ENCODE assay signal across 8 cellular contexts in the genomic region with DNA sequence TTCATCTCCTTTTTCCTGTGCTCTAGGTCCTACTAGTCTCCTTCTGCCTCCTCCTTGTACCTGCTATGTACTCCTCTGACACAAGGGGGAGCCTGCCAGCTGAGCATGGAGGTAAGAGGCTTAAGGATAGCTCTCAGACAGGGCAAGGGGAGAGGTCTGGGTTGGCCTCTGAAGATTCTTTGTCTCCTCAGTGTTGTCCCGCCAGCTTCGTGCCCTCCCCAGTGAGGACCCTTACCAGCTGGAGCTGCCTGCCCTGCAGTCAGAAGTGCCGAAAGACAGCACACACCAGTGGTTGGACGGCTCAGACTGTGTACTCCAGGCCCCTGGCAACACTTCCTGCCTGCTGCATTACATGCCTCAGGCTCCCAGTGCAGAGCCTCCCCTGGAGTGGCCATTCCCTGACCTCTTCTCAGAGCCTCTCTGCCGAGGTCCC. TPM values are rescaled to one million over a fixed set of nuclear protein-coding genes. Genes with fewer than 3 reads are reported as not detected.
DNase-seq lines count a peak whose midpoint lies in the region; ATAC-seq and TF ChIP-seq lines count a peak whose summit lies in the region.

No MANE protein-coding gene starts in this region.

- peak; percentile 75 for TF ChIP-seq CTCF in psoas muscle (IDR thresholded peaks at IDR 0.05)

- H3K9me3 ChIP-seq in Karpas-422 (ENCODE audit: low read length), result no peaks in the 10 kb centered on the region
- no peaks in the 10 kb centered on the region for H3K9me3 ChIP-seq in psoas muscle

- H3K27me3 ChIP-seq in Karpas-422 (ENCODE audit: low read length) (no peaks in the 10 kb centered on the region), psoas muscle (ENCODE audit: insufficient read depth in 3 of 3, low read length in 2 of 3) (no peaks in the 10 kb centered on the region)

- H3K79me2 ChIP-seq in Karpas-422 (ENCODE audit: low read length), result peaks cover 14% of the 10 kb centered on the region

- no peak overlapping the region for H3K4me2 ChIP-seq in Karpas-422 (ENCODE audit: low read depth, low read length, poor library complexity, severe bottlenecking)

- intact Hi-C loops in psoas muscle (cut with DNase I), result no loop called here

- no peak overlapping the region for H3K4me3 ChIP-seq in Karpas-422 (ENCODE audit: low read length)
- H3K4me3 ChIP-seq in psoas muscle, result no peak overlapping the region

- H2AFZ ChIP-seq in Karpas-422 (ENCODE audit: low read length), result no peak overlapping the region

- ATAC-seq in psoas muscle (peak in 2 of 4 donors; percentile 30 to 37), GM21723 (IDR thresholded peaks at IDR 0.05; ENCODE audit: unreplicated experiment) (no peak), GM19324 (IDR thresholded peaks at IDR 0.05; ENCODE audit: low FRiP score, unreplicated experiment) (no peak)

- no peaks in the 10 kb centered on the region for H4K20me1 ChIP-seq in Karpas-422 (ENCODE audit: insufficient read depth, low read depth, low read length)

- H3K4me1 ChIP-seq in Karpas-422 (ENCODE audit: low read length), result peaks cover 19% of the 10 kb centered on the region
- H3K4me1 ChIP-seq in psoas muscle, result peaks cover 11% of the 10 kb centered on the region

- WGBS in psoas muscle, 3 donors, result 31 to 48% (median 34%) methylated on average over 5 of the region's 5 CpGs

- H3K9ac ChIP-seq in Karpas-422 (ENCODE audit: low read length), result peak overlapping the region; percentile 30; the same call in 1 of the 2 replicates

- no peaks in the 10 kb centered on the region for H3K9me2 ChIP-seq in Karpas-422 (replicated peaks; ENCODE audit: insufficient read depth, low read length)

- peak; percentile 88 for DNase-seq in ELF-1 (ENCODE audit: low read depth, low spot score)
- peak; percentile 92 for DNase-seq in Karpas-422
- DNase-seq in RPMI8226, result peak; percentile 74
- DNase-seq in activated effector memory CD4-positive, alpha-beta T cell treated with Interleukin-2 at 50 U/mL for 16 hours, result peak; percentile 50
- peak; percentile 76 for DNase-seq in germinal center (ENCODE audit: low spot score)
- DNase-seq in psoas muscle, result peak; percentile 49 to 74

- peaks cover 18% of the 10 kb centered on the region for H3K36me3 ChIP-seq in Karpas-422 (ENCODE audit: insufficient read depth, low read length)
- H3K36me3 ChIP-seq in psoas muscle (ENCODE audit: insufficient read depth in 1 of 2, low read depth in 1 of 2), result peaks cover 27 to 81% of the 10 kb centered on the region in 2 donors

- H3K27ac ChIP-seq in Karpas-422 (ENCODE audit: low read length), result no peak overlapping the region
- H3K27ac ChIP-seq in psoas muscle, result peak overlapping the region; percentile 53

RNA-seq across cellular contexts. Expression of gene CREB3, which starts 3.8 kb away (rescaled TPM):
- 10.8 and 17.1 TPM in 2 replicates for total RNA-seq in Karpas-422 (2014; rRNA removed; shearing (Covaris generic); ENCODE audit: low replicate concordance)
- 10 to 100 TPM; 16.1 to 22.4 (median 20.5) TPM for total RNA-seq in psoas muscle
- polyA plus RNA-seq in psoas muscle, result 10 to 100 TPM; 20.9 to 55.1 (median 27.8) TPM

RNA-seq across cellular contexts. Expression of gene TLN1, which starts 4.2 kb away (rescaled TPM):
- 54.2 and 94.0 TPM in 2 replicates for total RNA-seq in Karpas-422 (2014; rRNA removed; shearing (Covaris generic); ENCODE audit: low replicate concordance)
- 100 to 1,000 TPM; 146 to 212 (median 152) TPM for total RNA-seq in psoas muscle
- polyA plus RNA-seq in psoas muscle, result 100 to 1,000 TPM in 1 of 3 donors, 10 to 100 TPM in 2; 88.2 to 320 (median 96.5) TPM

RNA-seq across cellular contexts. Expression of gene GBA2, which starts 12.8 kb away (rescaled TPM):
- 54.9 and 74.2 TPM in 2 replicates for total RNA-seq in Karpas-422 (2014; rRNA removed; shearing (Covaris generic); ENCODE audit: low replicate concordance)
- total RNA-seq in psoas muscle, result 10 to 100 TPM; 36.1 to 83.6 (median 50.1) TPM
- polyA plus RNA-seq in psoas muscle, result 100 to 1,000 TPM in 1 of 3 donors, 10 to 100 TPM in 2; 47.0 to 107 (median 47.4) TPM

RNA-seq across cellular contexts. Expression of gene RGP1, which starts 12.9 kb away (rescaled TPM):
- 13.4 and 13.8 TPM in 2 replicates for total RNA-seq in Karpas-422 (2014; rRNA removed; shearing (Covaris generic); ENCODE audit: low replicate concordance)
- total RNA-seq in psoas muscle, result 10 to 100 TPM; 32.3 to 51.0 (median 37.4) TPM
- 10 to 100 TPM; 10.7 to 34.6 (median 24.0) TPM for polyA plus RNA-seq in psoas muscle

RNA-seq across cellular contexts. Expression of gene MSMP, which starts 17.9 kb away (rescaled TPM):
- 1.1 and 4.2 TPM in 2 replicates for total RNA-seq in Karpas-422 (2014; rRNA removed; shearing (Covaris generic); ENCODE audit: low replicate concordance)
- total RNA-seq in psoas muscle, result not detected
- 1 to 10 TPM in 1 of 3 donors, under 1 TPM in 1, not detected in 1; 0.16 to 1.2 TPM for polyA plus RNA-seq in psoas muscle
